Comparison of ENCODE assay signal across 18 cellular contexts in the genomic region with DNA sequence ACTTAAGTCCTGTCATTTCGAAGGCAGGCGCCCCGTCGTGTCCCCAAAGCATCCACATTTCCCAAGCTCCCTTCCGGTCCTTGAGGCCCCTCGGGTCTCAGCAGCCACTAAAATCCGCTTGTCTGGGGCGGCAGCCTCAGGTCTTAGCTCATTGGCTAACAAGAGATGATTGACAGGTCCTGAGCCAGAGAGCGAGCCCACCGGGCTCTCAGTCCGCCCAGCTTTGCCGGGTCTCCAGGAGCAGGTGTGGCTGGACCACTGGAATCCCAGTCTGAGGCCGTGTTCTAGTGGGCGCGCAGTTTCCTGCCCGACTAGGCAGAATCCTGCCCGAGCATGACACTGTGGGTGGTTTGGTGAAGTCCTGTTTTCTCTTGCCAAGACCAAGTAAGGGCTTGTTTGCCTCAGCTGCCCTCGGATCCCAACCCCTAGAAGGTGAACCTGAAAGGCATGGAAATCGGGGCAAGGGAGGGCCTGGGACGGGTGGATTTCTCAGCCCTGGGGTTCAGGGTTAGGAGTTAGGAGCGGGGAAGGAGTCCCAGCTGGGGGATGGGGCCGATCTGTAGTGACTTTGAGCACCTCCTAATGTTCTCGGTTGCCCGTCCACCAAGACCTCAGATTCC. TPM values are rescaled to one million over a fixed set of nuclear protein-coding genes. Genes with fewer than 3 reads are reported as not detected.
DNase-seq lines count a peak whose midpoint lies in the region; ATAC-seq lines count a peak whose summit lies in the region.
"Had no signal": no experiment of that assay in that cellular context is flagged by ENCODE, and none has a peak within 500 bp of the region (broad histone marks: within the 10 kb centered on the region; RNA-seq: fewer than 3 reads in every experiment).

No MANE protein-coding gene starts in this region.

- DNase-seq in DMS153 treated with DMSO at 0.1 percent for 48 hours (lab: John Stamatoyannopoulos, UW; ENCODE audit: unreplicated experiment): peak; percentile 63
- DNase-seq in NCI-H146 (lab: John Stamatoyannopoulos, UW): peak; percentile 87
- DNase-seq in central memory CD8-positive, alpha-beta T cell (ENCODE audit: low spot score in 2 of 2): no peak
- peak; percentile 53 for DNase-seq in mesendoderm
- no peak for DNase-seq in activated CD4-positive, alpha-beta T cell treated with anti-CD3 and anti-CD28 coated beads for 36 hours
- DNase-seq: adrenal gland; caudate nucleus; effector memory CD8-positive, alpha-beta T cell; foreskin fibroblast; Kasumi-1; NCI-H1436 treated with DMSO at 0.1 percent for 48 hours; NCI-H446 treated with DMSO at 0.1 percent for 48 hours had no signal

- H3K27me3 Mint-ChIP-seq in central memory CD8-positive, alpha-beta T cell: no peaks in the 10 kb centered on the region
- no peaks in the 10 kb centered on the region for H3K27me3 Mint-ChIP-seq in activated CD4-positive, alpha-beta T cell treated with anti-CD3 and anti-CD28 coated beads for 36 hours
- H3K27me3 Mint-ChIP-seq: activated T-helper 17 cell treated with anti-CD3 and anti-CD28 coated beads, Interleukin-2, amount 50 U/mL, for 72 hours; effector memory CD8-positive, alpha-beta T cell had no signal

- H2BK5ac ChIP-seq in mesendoderm (ENCODE audit: low read length): no peak overlapping the region

- H3K4me3 Mint-ChIP-seq in central memory CD8-positive, alpha-beta T cell: no peak overlapping the region
- H3K4me3 Mint-ChIP-seq in activated CD4-positive, alpha-beta T cell treated with anti-CD3 and anti-CD28 coated beads for 36 hours: no peak overlapping the region
- H3K4me3 Mint-ChIP-seq: activated T-helper 17 cell treated with anti-CD3 and anti-CD28 coated beads, Interleukin-2, amount 50 U/mL, for 72 hours; effector memory CD8-positive, alpha-beta T cell; nephron had no signal

- H3K4me1 Mint-ChIP-seq in central memory CD8-positive, alpha-beta T cell: no peaks in the 10 kb centered on the region
- H3K4me1 Mint-ChIP-seq in activated CD4-positive, alpha-beta T cell treated with anti-CD3 and anti-CD28 coated beads for 36 hours: no peaks in the 10 kb centered on the region

- H3K36me3 ChIP-seq in mesendoderm (ENCODE audit: control insufficient read depth, insufficient read depth, low read length): peaks cover 20% of the 10 kb centered on the region
- H3K36me3 ChIP-seq: adrenal gland had no signal

- H3K9ac ChIP-seq in mesendoderm (ENCODE audit: low read length): no peak overlapping the region

- H3K18ac ChIP-seq in mesendoderm (ENCODE audit: low read length): no peak overlapping the region

- no peak overlapping the region for H2AK5ac ChIP-seq in mesendoderm (ENCODE audit: low read length)

- H4K8ac ChIP-seq in mesendoderm (ENCODE audit: low read depth, low read length): no peak overlapping the region

- POLR2A ChIA-PET in activated CD4-positive, alpha-beta T cell treated with anti-CD3 and anti-CD28 coated beads for 36 hours (lab: Charles Lee): no interaction called here

- no peaks in the 10 kb centered on the region for H3K9me3 Mint-ChIP-seq in central memory CD8-positive, alpha-beta T cell
- H3K9me3 Mint-ChIP-seq in activated CD4-positive, alpha-beta T cell treated with anti-CD3 and anti-CD28 coated beads for 36 hours (ENCODE audit: low read depth): no peaks in the 10 kb centered on the region
- H3K9me3 Mint-ChIP-seq: activated T-helper 17 cell treated with anti-CD3 and anti-CD28 coated beads, Interleukin-2, amount 50 U/mL, for 72 hours; effector memory CD8-positive, alpha-beta T cell; nephron had no signal

- H3K4me3 ChIP-seq in mesendoderm (ENCODE audit: low read length): no peak overlapping the region
- H3K4me3 ChIP-seq: adrenal gland had no signal

- H3K4ac ChIP-seq in mesendoderm (ENCODE audit: low read depth, low read length): no peak overlapping the region

- H4K5ac ChIP-seq in mesendoderm (ENCODE audit: low read length): no peak overlapping the region

- H3K56ac ChIP-seq in mesendoderm (ENCODE audit: low read length): no peak overlapping the region

- no peaks in the 10 kb centered on the region for H3K27me3 ChIP-seq in mesendoderm (ENCODE audit: insufficient read depth, low read length, poor library complexity)
- H3K27me3 ChIP-seq: adrenal gland had no signal

- no peak overlapping the region for H2BK15ac ChIP-seq in mesendoderm (replicated peaks; ENCODE audit: low read depth)

- no peak overlapping the region for H3K23ac ChIP-seq in mesendoderm (ENCODE audit: low read length)

- H3K27ac ChIP-seq in mesendoderm (ENCODE audit: low read depth, low read length): no peak overlapping the region
- H3K27ac ChIP-seq: adrenal gland, VCaP had no signal

- no peak overlapping the region for H3K4me2 ChIP-seq in mesendoderm (ENCODE audit: low read length)

- H3K79me1 ChIP-seq in mesendoderm (ENCODE audit: low read length): no peaks in the 10 kb centered on the region

- no peak for ATAC-seq in central memory CD8-positive, alpha-beta T cell (replicated peaks; ENCODE audit: extremely low read depth, poor library complexity, severe bottlenecking)
- no peak for ATAC-seq in HG03159 (IDR thresholded peaks at IDR 0.05; ENCODE audit: unreplicated experiment)
- ATAC-seq in activated CD4-positive, alpha-beta T cell treated with anti-CD3 and anti-CD28 coated beads for 36 hours: no peak
- ATAC-seq in GM21360 (IDR thresholded peaks at IDR 0.05; ENCODE audit: unreplicated experiment): no peak
- no peak for ATAC-seq in HG03039 (IDR thresholded peaks at IDR 0.05; ENCODE audit: unreplicated experiment)
- ATAC-seq: activated T-helper 17 cell treated with anti-CD3 and anti-CD28 coated beads, Interleukin-2, amount 50 U/mL, for 72 hours; effector memory CD8-positive, alpha-beta T cell had no signal

- no peaks in the 10 kb centered on the region for H3K79me2 ChIP-seq in mesendoderm (ENCODE audit: control insufficient read depth, insufficient read depth, low read length)

- H3K4me1 ChIP-seq in mesendoderm (ENCODE audit: control insufficient read depth, low read depth, low read length): no peaks in the 10 kb centered on the region
- H3K4me1 ChIP-seq: adrenal gland had no signal

- no CpG with 5 or more reads among the region's 24 CpGs for WGBS in mesendoderm (ENCODE audit: extremely low coverage, insufficient coverage, low lambda C conversion rate)

- intact Hi-C loops in activated CD4-positive, alpha-beta T cell treated with anti-CD3 and anti-CD28 coated beads for 36 hours (cut with DNase I, micrococcal nuclease): no loop called here

- peak overlapping the region; percentile 53 for H3K27ac Mint-ChIP-seq in central memory CD8-positive, alpha-beta T cell (ENCODE audit: low read depth)
- no peak overlapping the region for H3K27ac Mint-ChIP-seq in activated CD4-positive, alpha-beta T cell treated with anti-CD3 and anti-CD28 coated beads for 36 hours
- H3K27ac Mint-ChIP-seq: activated T-helper 17 cell treated with anti-CD3 and anti-CD28 coated beads, Interleukin-2, amount 50 U/mL, for 72 hours; effector memory CD8-positive, alpha-beta T cell; nephron had no signal

- no peaks in the 10 kb centered on the region for H3K36me3 Mint-ChIP-seq in central memory CD8-positive, alpha-beta T cell (ENCODE audit: insufficient read depth)
- H3K36me3 Mint-ChIP-seq in activated CD4-positive, alpha-beta T cell treated with anti-CD3 and anti-CD28 coated beads for 36 hours (ENCODE audit: low read depth): peaks cover 2% of the 10 kb centered on the region

- CTCF ChIA-PET in activated CD4-positive, alpha-beta T cell treated with anti-CD3 and anti-CD28 coated beads for 36 hours (lab: Charles Lee): interaction anchor here (0.6 kb wide), 1 partner anchor 55 kb away, joined by 3 read pairs; no protein-coding TSS in a partner anchor

- H2BK120ac ChIP-seq in mesendoderm (ENCODE audit: low read depth, low read length): no peak overlapping the region

RNA-seq across cellular contexts. Expression of a gene that starts 42.8 kb away (rescaled TPM):
- polyA plus RNA-seq in mesendoderm (2013, experiment 1 of 2): 17.2 TPM
- polyA plus RNA-seq in mesendoderm (2013, experiment 2 of 2): 17.4 TPM
- 10 to 100 TPM; 10.5 to 11.3 TPM for total RNA-seq in activated CD4-positive, alpha-beta T cell treated with anti-CD3 and anti-CD28 coated beads for 36 hours

Comparison
In these comparisons a context has a peak if more than half of its experiments do, and no peak if none do; other contexts are left out.
1. DNase-seq: peak in DMS153 treated with DMSO at 0.1 percent for 48 hours (single experiment), NCI-H146 (single experiment) and mesendoderm (single experiment); none in central memory CD8-positive, alpha-beta T cell (0 of 2) and activated CD4-positive, alpha-beta T cell treated with anti-CD3 and anti-CD28 coated beads for 36 hours (single experiment).